In the genomic region with DNA sequence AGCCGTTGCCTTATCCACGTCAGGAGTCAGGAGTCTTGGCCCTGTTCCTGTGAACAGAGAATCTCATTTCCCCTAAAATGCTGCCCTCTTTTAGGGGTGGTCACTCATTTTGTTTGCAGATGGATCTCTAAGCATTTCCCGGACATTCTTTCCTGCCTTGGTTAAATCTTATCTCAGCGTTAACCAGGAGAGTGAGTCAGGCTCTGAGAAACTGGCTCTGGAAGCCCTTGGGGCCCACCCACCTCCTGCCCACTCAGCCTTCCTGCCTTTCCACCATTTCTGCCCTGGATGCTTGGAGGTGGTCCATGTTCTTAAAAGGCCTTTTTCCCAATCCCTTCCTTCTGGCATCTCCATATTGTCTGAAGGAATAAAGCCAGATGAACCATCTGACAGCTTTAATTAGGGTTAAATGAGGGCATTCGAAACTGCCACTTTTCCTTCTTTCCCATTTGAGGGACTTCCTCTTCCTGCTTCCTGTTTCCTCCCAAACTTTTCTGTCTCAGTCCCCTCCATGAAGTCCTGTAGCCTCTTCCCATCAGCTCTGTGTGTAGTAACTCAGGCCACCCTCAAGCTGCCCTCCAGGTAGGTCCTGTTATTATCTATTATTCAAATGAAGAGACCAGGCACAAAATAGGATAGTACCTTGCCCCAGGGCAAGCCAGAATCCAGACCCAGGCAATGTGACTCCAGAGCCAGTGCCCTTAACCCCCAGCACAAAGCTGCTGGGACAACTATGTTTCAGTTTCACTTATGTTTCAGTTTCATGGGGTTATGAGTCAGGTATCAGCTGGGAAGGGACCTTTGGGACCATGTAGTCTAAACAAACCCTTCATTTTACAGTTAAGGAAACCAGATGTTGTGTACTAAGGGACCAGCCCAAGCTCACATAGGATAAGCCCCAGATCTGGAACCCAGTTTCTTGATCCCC, we compare ENCODE assay signal across 8 cellular contexts. TPM values are rescaled to one million over a fixed set of nuclear protein-coding genes. Genes with fewer than 3 reads are reported as not detected.
DNase-seq lines count a peak whose midpoint lies in the region; ATAC-seq and TF ChIP-seq lines count a peak whose summit lies in the region.

No MANE protein-coding gene starts in this region.

- ATAC-seq in GM18868 (IDR thresholded peaks at IDR 0.05; ENCODE audit: unreplicated experiment) (peak; percentile 86), HG03064 (IDR thresholded peaks at IDR 0.05; ENCODE audit: low read depth, unreplicated experiment) (peak; percentile 78), SK-N-SH treated with all-trans-retinoic acid at 6 μM for 48 hours (peak; percentile 8; the same call in 1 of the 3 replicates)

- TF ChIP-seq CTCF in AG04449 (IDR thresholded peaks at IDR 0.05; ENCODE audit: insufficient read depth, low read length, missing control alignments) (no peak), endothelial cell (IDR thresholded peaks at IDR 0.05; ENCODE audit: unreplicated experiment) (no peak)

- peaks cover 53% of the 10 kb centered on the region for H3K4me1 Mint-ChIP-seq in endothelial cell (ENCODE audit: unreplicated experiment)

- DNase-seq in AG04449 (ENCODE audit: low read depth, low spot score) (no peak), endothelial cell (ENCODE audit: low spot score) (peak; percentile 12), pulmonary artery endothelial cell (ENCODE audit: low read depth, low spot score) (peak; percentile 30), NCI-H1694 (lab: John Stamatoyannopoulos, UW) (no peak), NCI-H82 treated with DMSO at 0.1 percent for 48 hours (lab: John Stamatoyannopoulos, UW; ENCODE audit: unreplicated experiment) (no peak)

- peak overlapping the region; percentile 8; the same call in 1 of the 2 replicates for H3K4me3 ChIP-seq in AG04449 (ENCODE audit: low read depth, low read length)

- no peaks in the 10 kb centered on the region for H3K36me3 Mint-ChIP-seq in endothelial cell (ENCODE audit: low read depth, unreplicated experiment)

- H3K4me3 Mint-ChIP-seq in endothelial cell (ENCODE audit: unreplicated experiment): peak overlapping the region; percentile 73

- no peaks in the 10 kb centered on the region for H3K9me3 Mint-ChIP-seq in endothelial cell (ENCODE audit: unreplicated experiment)

- H3K27me3 Mint-ChIP-seq in endothelial cell (ENCODE audit: unreplicated experiment): peaks cover 9% of the 10 kb centered on the region

- CTCF ChIA-PET in AG04449 (lab: Yijun Ruan, JAX): interaction anchor here (1.1 to 12.0 kb wide), 5 partner anchors 7 to 152 kb away, joined by 4 to 95 read pairs (median 9); a partner anchor contains a TSS

- POLR2A ChIA-PET in AG04449 (lab: Yijun Ruan, JAX): interaction anchor here (0.8 kb wide), 1 partner anchor 8 kb away, joined by 3 read pairs; no protein-coding TSS in a partner anchor

- H3K27ac Mint-ChIP-seq in endothelial cell (ENCODE audit: unreplicated experiment): peak overlapping the region; percentile 97

TF ChIP-seq in SK-N-SH treated with all-trans-retinoic acid at 6 μM for 48 hours, 23 proteins besides CTCF, POLR2A, EP300 and RAD21:
- TF ChIP-seq, protein P1, sequence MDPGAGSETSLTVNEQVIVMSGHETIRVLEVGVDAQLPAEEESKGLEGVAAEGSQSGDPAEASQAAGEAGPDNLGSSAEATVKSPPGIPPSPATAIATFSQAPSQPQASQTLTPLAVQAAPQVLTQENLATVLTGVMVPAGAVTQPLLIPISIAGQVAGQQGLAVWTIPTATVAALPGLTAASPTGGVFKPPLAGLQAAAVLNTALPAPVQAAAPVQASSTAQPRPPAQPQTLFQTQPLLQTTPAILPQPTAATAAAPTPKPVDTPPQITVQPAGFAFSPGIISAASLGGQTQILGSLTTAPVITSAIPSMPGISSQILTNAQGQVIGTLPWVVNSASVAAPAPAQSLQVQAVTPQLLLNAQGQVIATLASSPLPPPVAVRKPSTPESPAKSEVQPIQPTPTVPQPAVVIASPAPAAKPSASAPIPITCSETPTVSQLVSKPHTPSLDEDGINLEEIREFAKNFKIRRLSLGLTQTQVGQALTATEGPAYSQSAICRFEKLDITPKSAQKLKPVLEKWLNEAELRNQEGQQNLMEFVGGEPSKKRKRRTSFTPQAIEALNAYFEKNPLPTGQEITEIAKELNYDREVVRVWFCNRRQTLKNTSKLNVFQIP (CRISPR knock-in tag; IDR thresholded peaks at IDR 0.05; ENCODE audit: borderline replicate concordance, low read depth): no peak
- TF ChIP-seq, protein P2, sequence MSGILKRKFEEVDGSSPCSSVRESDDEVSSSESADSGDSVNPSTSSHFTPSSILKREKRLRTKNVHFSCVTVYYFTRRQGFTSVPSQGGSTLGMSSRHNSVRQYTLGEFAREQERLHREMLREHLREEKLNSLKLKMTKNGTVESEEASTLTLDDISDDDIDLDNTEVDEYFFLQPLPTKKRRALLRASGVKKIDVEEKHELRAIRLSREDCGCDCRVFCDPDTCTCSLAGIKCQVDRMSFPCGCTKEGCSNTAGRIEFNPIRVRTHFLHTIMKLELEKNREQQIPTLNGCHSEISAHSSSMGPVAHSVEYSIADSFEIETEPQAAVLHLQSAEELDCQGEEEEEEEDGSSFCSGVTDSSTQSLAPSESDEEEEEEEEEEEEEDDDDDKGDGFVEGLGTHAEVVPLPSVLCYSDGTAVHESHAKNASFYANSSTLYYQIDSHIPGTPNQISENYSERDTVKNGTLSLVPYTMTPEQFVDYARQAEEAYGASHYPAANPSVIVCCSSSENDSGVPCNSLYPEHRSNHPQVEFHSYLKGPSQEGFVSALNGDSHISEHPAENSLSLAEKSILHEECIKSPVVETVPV (CRISPR knock-in tag; IDR thresholded peaks at IDR 0.05): no peak
- TF ChIP-seq, protein P3, sequence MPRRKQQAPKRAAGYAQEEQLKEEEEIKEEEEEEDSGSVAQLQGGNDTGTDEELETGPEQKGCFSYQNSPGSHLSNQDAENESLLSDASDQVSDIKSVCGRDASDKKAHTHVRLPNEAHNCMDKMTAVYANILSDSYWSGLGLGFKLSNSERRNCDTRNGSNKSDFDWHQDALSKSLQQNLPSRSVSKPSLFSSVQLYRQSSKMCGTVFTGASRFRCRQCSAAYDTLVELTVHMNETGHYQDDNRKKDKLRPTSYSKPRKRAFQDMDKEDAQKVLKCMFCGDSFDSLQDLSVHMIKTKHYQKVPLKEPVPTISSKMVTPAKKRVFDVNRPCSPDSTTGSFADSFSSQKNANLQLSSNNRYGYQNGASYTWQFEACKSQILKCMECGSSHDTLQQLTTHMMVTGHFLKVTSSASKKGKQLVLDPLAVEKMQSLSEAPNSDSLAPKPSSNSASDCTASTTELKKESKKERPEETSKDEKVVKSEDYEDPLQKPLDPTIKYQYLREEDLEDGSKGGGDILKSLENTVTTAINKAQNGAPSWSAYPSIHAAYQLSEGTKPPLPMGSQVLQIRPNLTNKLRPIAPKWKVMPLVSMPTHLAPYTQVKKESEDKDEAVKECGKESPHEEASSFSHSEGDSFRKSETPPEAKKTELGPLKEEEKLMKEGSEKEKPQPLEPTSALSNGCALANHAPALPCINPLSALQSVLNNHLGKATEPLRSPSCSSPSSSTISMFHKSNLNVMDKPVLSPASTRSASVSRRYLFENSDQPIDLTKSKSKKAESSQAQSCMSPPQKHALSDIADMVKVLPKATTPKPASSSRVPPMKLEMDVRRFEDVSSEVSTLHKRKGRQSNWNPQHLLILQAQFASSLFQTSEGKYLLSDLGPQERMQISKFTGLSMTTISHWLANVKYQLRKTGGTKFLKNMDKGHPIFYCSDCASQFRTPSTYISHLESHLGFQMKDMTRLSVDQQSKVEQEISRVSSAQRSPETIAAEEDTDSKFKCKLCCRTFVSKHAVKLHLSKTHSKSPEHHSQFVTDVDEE (CRISPR knock-in tag; IDR thresholded peaks at IDR 0.05): no peak

RNA-seq across cellular contexts. Expression of a gene that starts 9.7 kb away (rescaled TPM):
- total RNA-seq in endothelial cell (ENCODE audit: unreplicated experiment) (23.2 TPM), pulmonary artery endothelial cell (19.8 and 23.9 TPM in 2 replicates)

Comparison
In these comparisons a context has a peak if more than half of its experiments do, and no peak if none do; other contexts are left out.
1. DNase-seq: peak in endothelial cell (single experiment) and pulmonary artery endothelial cell (single experiment); none in AG04449 (single experiment), NCI-H1694 (single experiment) and NCI-H82 treated with DMSO at 0.1 percent for 48 hours (single experiment).
2. ATAC-seq: peak in every context shown above with its lines; median percentile 86 in GM18868; 78 in HG03064; 8 in SK-N-SH treated with all-trans-retinoic acid at 6 μM for 48 hours.